In the genomic region with DNA sequence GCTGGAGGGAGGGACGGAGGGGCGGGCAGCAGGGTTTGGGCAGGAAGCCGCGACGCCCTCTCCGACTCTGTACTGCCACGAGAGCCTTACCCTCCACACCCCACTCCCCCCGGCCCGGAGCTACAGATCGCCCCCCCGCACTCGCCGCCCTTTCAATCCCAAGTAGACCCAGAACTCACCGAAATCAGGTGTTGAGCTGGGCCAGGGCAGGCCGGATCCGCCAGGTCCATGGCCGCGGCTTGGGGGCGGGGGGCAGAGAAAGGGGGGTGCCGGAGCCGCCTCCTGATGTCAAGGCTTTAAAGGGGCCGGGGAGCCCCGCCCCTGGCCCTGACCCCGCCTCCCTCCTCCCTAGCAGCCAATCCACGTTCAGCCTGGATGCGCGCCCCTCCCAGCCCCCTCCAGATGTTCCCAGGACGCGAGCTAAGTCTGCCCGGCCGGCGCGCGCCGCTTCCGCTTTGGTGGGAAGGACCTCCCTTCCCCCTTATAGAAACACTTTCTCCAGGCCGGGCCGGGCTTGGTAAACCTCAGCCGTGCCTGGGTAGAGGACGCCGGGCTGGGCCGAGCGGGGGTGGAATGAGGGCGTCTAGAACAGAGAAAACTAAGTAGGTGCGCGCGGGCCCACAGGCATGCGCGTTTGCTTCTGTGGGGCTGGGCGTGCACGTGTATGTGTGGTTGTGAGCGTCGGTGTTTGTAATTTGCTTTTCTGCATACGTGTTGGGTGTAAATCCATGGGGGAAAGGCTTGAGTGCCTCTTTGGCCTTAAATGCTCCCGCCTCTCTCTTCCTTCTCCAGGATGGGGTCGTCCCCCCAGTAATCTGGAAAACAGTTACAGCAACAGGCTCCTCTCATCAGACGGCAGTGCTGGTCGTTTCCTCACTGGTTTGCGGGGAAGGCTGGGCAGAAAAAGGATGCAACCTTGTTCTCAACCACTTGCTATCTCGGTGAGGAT, we compare ENCODE assay signal across 1 cellular context.
A peak's percentile ranks its signal among the peaks of the same experiment; 100 is the strongest.
TF ChIP-seq lines count a peak whose summit lies in the region.

A gene with protein sequence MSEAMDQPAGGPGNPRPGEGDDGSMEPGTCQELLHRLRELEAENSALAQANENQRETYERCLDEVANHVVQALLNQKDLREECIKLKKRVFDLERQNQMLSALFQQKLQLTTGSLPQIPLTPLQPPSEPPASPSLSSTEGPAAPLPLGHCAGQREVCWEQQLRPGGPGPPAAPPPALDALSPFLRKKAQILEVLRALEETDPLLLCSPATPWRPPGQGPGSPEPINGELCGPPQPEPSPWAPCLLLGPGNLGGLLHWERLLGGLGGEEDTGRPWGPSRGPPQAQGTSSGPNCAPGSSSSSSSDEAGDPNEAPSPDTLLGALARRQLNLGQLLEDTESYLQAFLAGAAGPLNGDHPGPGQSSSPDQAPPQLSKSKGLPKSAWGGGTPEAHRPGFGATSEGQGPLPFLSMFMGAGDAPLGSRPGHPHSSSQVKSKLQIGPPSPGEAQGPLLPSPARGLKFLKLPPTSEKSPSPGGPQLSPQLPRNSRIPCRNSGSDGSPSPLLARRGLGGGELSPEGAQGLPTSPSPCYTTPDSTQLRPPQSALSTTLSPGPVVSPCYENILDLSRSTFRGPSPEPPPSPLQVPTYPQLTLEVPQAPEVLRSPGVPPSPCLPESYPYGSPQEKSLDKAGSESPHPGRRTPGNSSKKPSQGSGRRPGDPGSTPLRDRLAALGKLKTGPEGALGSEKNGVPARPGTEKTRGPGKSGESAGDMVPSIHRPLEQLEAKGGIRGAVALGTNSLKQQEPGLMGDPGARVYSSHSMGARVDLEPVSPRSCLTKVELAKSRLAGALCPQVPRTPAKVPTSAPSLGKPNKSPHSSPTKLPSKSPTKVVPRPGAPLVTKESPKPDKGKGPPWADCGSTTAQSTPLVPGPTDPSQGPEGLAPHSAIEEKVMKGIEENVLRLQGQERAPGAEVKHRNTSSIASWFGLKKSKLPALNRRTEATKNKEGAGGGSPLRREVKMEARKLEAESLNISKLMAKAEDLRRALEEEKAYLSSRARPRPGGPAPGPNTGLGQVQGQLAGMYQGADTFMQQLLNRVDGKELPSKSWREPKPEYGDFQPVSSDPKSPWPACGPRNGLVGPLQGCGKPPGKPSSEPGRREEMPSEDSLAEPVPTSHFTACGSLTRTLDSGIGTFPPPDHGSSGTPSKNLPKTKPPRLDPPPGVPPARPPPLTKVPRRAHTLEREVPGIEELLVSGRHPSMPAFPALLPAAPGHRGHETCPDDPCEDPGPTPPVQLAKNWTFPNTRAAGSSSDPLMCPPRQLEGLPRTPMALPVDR (N-terminal part only) (minus strand): TSS at position 271 of the 949 bp plus-strand sequence. CDS start 24,369 bp downstream, outside the sequence.

TF ChIP-seq in K562, 482 proteins besides CTCF, POLR2A, EP300 and RAD21 (continued from another document and continues in another):
- TF ChIP-seq, protein P1, sequence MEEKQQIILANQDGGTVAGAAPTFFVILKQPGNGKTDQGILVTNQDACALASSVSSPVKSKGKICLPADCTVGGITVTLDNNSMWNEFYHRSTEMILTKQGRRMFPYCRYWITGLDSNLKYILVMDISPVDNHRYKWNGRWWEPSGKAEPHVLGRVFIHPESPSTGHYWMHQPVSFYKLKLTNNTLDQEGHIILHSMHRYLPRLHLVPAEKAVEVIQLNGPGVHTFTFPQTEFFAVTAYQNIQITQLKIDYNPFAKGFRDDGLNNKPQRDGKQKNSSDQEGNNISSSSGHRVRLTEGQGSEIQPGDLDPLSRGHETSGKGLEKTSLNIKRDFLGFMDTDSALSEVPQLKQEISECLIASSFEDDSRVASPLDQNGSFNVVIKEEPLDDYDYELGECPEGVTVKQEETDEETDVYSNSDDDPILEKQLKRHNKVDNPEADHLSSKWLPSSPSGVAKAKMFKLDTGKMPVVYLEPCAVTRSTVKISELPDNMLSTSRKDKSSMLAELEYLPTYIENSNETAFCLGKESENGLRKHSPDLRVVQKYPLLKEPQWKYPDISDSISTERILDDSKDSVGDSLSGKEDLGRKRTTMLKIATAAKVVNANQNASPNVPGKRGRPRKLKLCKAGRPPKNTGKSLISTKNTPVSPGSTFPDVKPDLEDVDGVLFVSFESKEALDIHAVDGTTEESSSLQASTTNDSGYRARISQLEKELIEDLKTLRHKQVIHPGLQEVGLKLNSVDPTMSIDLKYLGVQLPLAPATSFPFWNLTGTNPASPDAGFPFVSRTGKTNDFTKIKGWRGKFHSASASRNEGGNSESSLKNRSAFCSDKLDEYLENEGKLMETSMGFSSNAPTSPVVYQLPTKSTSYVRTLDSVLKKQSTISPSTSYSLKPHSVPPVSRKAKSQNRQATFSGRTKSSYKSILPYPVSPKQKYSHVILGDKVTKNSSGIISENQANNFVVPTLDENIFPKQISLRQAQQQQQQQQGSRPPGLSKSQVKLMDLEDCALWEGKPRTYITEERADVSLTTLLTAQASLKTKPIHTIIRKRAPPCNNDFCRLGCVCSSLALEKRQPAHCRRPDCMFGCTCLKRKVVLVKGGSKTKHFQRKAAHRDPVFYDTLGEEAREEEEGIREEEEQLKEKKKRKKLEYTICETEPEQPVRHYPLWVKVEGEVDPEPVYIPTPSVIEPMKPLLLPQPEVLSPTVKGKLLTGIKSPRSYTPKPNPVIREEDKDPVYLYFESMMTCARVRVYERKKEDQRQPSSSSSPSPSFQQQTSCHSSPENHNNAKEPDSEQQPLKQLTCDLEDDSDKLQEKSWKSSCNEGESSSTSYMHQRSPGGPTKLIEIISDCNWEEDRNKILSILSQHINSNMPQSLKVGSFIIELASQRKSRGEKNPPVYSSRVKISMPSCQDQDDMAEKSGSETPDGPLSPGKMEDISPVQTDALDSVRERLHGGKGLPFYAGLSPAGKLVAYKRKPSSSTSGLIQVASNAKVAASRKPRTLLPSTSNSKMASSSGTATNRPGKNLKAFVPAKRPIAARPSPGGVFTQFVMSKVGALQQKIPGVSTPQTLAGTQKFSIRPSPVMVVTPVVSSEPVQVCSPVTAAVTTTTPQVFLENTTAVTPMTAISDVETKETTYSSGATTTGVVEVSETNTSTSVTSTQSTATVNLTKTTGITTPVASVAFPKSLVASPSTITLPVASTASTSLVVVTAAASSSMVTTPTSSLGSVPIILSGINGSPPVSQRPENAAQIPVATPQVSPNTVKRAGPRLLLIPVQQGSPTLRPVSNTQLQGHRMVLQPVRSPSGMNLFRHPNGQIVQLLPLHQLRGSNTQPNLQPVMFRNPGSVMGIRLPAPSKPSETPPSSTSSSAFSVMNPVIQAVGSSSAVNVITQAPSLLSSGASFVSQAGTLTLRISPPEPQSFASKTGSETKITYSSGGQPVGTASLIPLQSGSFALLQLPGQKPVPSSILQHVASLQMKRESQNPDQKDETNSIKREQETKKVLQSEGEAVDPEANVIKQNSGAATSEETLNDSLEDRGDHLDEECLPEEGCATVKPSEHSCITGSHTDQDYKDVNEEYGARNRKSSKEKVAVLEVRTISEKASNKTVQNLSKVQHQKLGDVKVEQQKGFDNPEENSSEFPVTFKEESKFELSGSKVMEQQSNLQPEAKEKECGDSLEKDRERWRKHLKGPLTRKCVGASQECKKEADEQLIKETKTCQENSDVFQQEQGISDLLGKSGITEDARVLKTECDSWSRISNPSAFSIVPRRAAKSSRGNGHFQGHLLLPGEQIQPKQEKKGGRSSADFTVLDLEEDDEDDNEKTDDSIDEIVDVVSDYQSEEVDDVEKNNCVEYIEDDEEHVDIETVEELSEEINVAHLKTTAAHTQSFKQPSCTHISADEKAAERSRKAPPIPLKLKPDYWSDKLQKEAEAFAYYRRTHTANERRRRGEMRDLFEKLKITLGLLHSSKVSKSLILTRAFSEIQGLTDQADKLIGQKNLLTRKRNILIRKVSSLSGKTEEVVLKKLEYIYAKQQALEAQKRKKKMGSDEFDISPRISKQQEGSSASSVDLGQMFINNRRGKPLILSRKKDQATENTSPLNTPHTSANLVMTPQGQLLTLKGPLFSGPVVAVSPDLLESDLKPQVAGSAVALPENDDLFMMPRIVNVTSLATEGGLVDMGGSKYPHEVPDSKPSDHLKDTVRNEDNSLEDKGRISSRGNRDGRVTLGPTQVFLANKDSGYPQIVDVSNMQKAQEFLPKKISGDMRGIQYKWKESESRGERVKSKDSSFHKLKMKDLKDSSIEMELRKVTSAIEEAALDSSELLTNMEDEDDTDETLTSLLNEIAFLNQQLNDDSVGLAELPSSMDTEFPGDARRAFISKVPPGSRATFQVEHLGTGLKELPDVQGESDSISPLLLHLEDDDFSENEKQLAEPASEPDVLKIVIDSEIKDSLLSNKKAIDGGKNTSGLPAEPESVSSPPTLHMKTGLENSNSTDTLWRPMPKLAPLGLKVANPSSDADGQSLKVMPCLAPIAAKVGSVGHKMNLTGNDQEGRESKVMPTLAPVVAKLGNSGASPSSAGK (IDR thresholded peaks at IDR 0.05), result peak; percentile 90
- TF ChIP-seq, protein P2, sequence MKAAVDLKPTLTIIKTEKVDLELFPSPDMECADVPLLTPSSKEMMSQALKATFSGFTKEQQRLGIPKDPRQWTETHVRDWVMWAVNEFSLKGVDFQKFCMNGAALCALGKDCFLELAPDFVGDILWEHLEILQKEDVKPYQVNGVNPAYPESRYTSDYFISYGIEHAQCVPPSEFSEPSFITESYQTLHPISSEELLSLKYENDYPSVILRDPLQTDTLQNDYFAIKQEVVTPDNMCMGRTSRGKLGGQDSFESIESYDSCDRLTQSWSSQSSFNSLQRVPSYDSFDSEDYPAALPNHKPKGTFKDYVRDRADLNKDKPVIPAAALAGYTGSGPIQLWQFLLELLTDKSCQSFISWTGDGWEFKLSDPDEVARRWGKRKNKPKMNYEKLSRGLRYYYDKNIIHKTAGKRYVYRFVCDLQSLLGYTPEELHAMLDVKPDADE (conservative IDR thresholded peaks at IDR 0.05; ENCODE audit: control insufficient read depth, low read depth, low read length), result peak; percentile 34; the same call in 1 of the 2 replicates
- TF ChIP-seq MEIS2 (IDR thresholded peaks at IDR 0.05; ENCODE audit: partially characterized antibody) (peak; percentile 6), RCOR1 (IDR thresholded peaks at IDR 0.05; ENCODE audit: borderline replicate concordance in 1 of 2, low read depth in 2 of 2, low read length in 2 of 2) (peak in 1 of 2 experiments; percentile 52; a peak in 1 of 4 replicates), CREM (IDR thresholded peaks at IDR 0.05; ENCODE audit: low read depth) (peak; percentile 52), NR2C2 (CRISPR knock-in tag; IDR thresholded peaks at IDR 0.05) (peak; percentile 65), NR2C2 (tag; IDR thresholded peaks at IDR 0.05) (peak; percentile 82), ZFX (CRISPR knock-in tag; IDR thresholded peaks at IDR 0.05) (peak; percentile 78), SRSF1 (IDR thresholded peaks at IDR 0.05; ENCODE audit: low read depth, low read length) (0 out of 2 replicates have a peak, but pooled peaks have one; percentile 18), TAF1 (IDR thresholded peaks at IDR 0.05; ENCODE audit: control insufficient read depth, extremely low read depth, insufficient read depth, low read length, severe bottlenecking) (peak; percentile 64), BHLHE40 (IDR thresholded peaks at IDR 0.05; ENCODE audit: low read length) (peak; percentile 85), GABPB1 (CRISPR knock-in tag; IDR thresholded peaks at IDR 0.05) (peak; percentile 75), NCOA6 (IDR thresholded peaks at IDR 0.05) (peak; percentile 65), EP400 (IDR thresholded peaks at IDR 0.05) (peak; percentile 84)
- TF ChIP-seq, protein P3, sequence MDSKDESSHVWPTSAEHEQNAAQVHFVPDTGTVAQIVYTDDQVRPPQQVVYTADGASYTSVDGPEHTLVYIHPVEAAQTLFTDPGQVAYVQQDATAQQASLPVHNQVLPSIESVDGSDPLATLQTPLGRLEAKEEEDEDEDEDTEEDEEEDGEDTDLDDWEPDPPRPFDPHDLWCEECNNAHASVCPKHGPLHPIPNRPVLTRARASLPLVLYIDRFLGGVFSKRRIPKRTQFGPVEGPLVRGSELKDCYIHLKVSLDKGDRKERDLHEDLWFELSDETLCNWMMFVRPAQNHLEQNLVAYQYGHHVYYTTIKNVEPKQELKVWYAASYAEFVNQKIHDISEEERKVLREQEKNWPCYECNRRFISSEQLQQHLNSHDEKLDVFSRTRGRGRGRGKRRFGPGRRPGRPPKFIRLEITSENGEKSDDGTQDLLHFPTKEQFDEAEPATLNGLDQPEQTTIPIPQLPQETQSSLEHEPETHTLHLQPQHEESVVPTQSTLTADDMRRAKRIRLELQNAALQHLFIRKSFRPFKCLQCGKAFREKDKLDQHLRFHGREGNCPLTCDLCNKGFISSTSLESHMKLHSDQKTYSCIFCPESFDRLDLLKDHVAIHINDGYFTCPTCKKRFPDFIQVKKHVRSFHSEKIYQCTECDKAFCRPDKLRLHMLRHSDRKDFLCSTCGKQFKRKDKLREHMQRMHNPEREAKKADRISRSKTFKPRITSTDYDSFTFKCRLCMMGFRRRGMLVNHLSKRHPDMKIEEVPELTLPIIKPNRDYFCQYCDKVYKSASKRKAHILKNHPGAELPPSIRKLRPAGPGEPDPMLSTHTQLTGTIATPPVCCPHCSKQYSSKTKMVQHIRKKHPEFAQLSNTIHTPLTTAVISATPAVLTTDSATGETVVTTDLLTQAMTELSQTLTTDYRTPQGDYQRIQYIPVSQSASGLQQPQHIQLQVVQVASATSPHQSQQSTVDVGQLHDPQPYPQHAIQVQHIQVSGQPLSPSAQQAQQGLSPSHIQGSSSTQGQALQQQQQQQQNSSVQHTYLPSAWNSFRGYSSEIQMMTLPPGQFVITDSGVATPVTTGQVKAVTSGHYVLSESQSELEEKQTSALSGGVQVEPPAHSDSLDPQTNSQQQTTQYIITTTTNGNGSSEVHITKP (IDR thresholded peaks at IDR 0.05; ENCODE audit: partially characterized antibody), result peak; percentile 39
- TF ChIP-seq, protein P4, sequence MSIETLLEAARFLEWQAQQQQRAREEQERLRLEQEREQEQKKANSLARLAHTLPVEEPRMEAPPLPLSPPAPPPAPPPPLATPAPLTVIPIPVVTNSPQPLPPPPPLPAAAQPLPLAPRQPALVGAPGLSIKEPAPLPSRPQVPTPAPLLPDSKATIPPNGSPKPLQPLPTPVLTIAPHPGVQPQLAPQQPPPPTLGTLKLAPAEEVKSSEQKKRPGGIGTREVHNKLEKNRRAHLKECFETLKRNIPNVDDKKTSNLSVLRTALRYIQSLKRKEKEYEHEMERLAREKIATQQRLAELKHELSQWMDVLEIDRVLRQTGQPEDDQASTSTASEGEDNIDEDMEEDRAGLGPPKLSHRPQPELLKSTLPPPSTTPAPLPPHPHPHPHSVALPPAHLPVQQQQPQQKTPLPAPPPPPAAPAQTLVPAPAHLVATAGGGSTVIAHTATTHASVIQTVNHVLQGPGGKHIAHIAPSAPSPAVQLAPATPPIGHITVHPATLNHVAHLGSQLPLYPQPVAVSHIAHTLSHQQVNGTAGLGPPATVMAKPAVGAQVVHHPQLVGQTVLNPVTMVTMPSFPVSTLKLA (conservative IDR thresholded peaks at IDR 0.05), result peak; percentile 94 to 97
- TF ChIP-seq, protein P5, sequence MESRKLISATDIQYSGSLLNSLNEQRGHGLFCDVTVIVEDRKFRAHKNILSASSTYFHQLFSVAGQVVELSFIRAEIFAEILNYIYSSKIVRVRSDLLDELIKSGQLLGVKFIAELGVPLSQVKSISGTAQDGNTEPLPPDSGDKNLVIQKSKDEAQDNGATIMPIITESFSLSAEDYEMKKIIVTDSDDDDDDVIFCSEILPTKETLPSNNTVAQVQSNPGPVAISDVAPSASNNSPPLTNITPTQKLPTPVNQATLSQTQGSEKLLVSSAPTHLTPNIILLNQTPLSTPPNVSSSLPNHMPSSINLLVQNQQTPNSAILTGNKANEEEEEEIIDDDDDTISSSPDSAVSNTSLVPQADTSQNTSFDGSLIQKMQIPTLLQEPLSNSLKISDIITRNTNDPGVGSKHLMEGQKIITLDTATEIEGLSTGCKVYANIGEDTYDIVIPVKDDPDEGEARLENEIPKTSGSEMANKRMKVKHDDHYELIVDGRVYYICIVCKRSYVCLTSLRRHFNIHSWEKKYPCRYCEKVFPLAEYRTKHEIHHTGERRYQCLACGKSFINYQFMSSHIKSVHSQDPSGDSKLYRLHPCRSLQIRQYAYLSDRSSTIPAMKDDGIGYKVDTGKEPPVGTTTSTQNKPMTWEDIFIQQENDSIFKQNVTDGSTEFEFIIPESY (CRISPR knock-in tag; IDR thresholded peaks at IDR 0.05), result peak; percentile 79; the same call in 1 of the 2 replicates
